In the genomic region with DNA sequence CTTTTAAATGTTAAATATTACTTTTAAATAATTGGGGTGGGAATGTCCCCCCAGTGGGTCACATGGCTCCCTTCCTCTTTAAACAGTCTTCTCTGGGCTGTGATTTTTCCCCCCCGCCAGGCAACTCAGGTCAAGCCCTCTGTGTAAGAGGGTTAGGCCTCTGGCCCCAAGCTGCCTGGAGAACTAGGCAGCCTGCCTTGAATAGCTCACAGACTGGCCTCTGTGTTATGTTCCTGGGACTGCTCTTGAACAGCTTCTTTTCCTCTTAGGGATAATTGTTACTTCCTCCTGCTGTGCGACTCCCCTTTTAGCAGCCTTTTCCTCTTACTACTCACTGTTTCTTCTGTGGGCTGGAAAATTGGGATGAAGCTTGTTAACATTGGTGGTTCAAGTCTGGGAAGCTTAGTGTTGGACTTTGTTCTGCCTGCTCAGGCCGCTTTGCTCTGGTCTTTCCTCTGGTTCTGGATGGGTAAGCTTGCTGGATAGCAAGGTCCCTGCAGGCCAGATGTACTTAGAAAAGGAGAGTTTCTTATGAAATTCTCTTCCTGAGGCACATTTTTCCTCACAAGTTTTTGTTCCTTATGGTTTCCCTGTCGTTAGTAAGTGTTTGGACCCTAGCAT, we compare ENCODE assay signal across 13 cellular contexts. TPM values are rescaled to one million over a fixed set of nuclear protein-coding genes. Genes with fewer than 3 reads are reported as not detected.
DNase-seq lines count a peak whose midpoint lies in the region; ATAC-seq lines count a peak whose summit lies in the region.
"Had no signal": no experiment of that assay in that cellular context is flagged by ENCODE, and none has a peak within 500 bp of the region (broad histone marks: within the 10 kb centered on the region; RNA-seq: fewer than 3 reads in every experiment).

No MANE protein-coding gene starts in this region.

- H3K27me3 Mint-ChIP-seq in T-helper 2 cell treated with Interferon-gamma antibody and Interleukin-4, amounts not matched to agents 5 μg/mL and 100 μg/mL, for 36 hours (ENCODE audit: low read depth) = no peaks in the 10 kb centered on the region
- no peaks in the 10 kb centered on the region for H3K27me3 Mint-ChIP-seq in T-helper 17 cell

- WGBS in esophagus, 2 donors = 76 to 80% methylated on average over 4 of the region's 4 CpGs

- ATAC-seq in T-helper 17 cell = no peak
- no peak for ATAC-seq in HG03460 (IDR thresholded peaks at IDR 0.05; ENCODE audit: unreplicated experiment)

- H3K9me3 ChIP-seq in T-helper 17 cell (ENCODE audit: control insufficient read depth, low read length, poor library complexity, severe bottlenecking) = no peaks in the 10 kb centered on the region
- no peaks in the 10 kb centered on the region for H3K9me3 ChIP-seq in esophagus (ENCODE audit: control insufficient read depth in 2 of 2, insufficient read depth in 1 of 2, low read depth in 1 of 2, low read length in 1 of 2)
- H3K9me3 ChIP-seq: tibial artery had no signal

- H3K36me3 ChIP-seq in esophagus (ENCODE audit: control insufficient read depth in 2 of 2, insufficient read depth in 2 of 2, low read length in 1 of 2) = peaks cover 0 to 5% of the 10 kb centered on the region in 2 donors

- H3K4me1 ChIP-seq in esophagus (ENCODE audit: control insufficient read depth in 2 of 2, insufficient read depth in 2 of 2, low read length in 1 of 2) = peaks cover 7 to 44% of the 10 kb centered on the region in 2 donors

- no peaks in the 10 kb centered on the region for H3K9me3 Mint-ChIP-seq in T-helper 2 cell treated with Interferon-gamma antibody and Interleukin-4, amounts not matched to agents 5 μg/mL and 100 μg/mL, for 36 hours

- H3K4me3 Mint-ChIP-seq in T-helper 2 cell treated with Interferon-gamma antibody and Interleukin-4, amounts not matched to agents 5 μg/mL and 100 μg/mL, for 36 hours = peak overlapping the region; percentile 85
- peak overlapping the region; percentile 77 for H3K4me3 Mint-ChIP-seq in T-helper 17 cell

- DNase-seq in T-helper 2 cell treated with Interferon-gamma antibody and Interleukin-4, amounts not matched to agents 5 μg/mL and 100 μg/mL, for 36 hours (ENCODE audit: low spot score) = no peak
- no peak for DNase-seq in T-helper 2 cell
- DNase-seq in T-helper 17 cell = no peak
- DNase-seq in renal cortical epithelial cell (ENCODE audit: low read depth) = peak; percentile 75
- no peak for DNase-seq in RKO (ENCODE audit: low spot score)
- DNase-seq in islet precursor cell = no peak
- DNase-seq: effector CD8-positive, alpha-beta T cell; HCEC 1CT; NCI-H524 treated with DMSO at 0.1 percent for 48 hours had no signal

- H3K27ac ChIP-seq in esophagus (ENCODE audit: low read depth in 2 of 2, low read length in 1 of 2) = peak overlapping the region; percentile 17 to 76

- peaks cover 32% of the 10 kb centered on the region for H3K36me3 Mint-ChIP-seq in T-helper 2 cell treated with Interferon-gamma antibody and Interleukin-4, amounts not matched to agents 5 μg/mL and 100 μg/mL, for 36 hours (ENCODE audit: low read depth)
- H3K36me3 Mint-ChIP-seq in T-helper 17 cell (ENCODE audit: low read depth) = peaks cover 4% of the 10 kb centered on the region

- no peaks in the 10 kb centered on the region for H3K27me3 ChIP-seq in esophagus (ENCODE audit: control insufficient read depth in 1 of 2, insufficient read depth in 2 of 2, low read length in 2 of 2)
- H3K27me3 ChIP-seq: tibial artery had no signal

- H3K4me1 Mint-ChIP-seq in T-helper 2 cell treated with Interferon-gamma antibody and Interleukin-4, amounts not matched to agents 5 μg/mL and 100 μg/mL, for 36 hours (ENCODE audit: low read depth) = peaks cover 76% of the 10 kb centered on the region
- H3K4me1 Mint-ChIP-seq in T-helper 17 cell = peaks cover 74% of the 10 kb centered on the region

- peak overlapping the region; percentile 88 for H3K27ac Mint-ChIP-seq in T-helper 2 cell treated with Interferon-gamma antibody and Interleukin-4, amounts not matched to agents 5 μg/mL and 100 μg/mL, for 36 hours
- H3K27ac Mint-ChIP-seq in T-helper 17 cell = peak overlapping the region; percentile 94

- no peak overlapping the region for H3K4me3 ChIP-seq in esophagus (ENCODE audit: low read depth in 1 of 2, low read length in 2 of 2)
- H3K4me3 ChIP-seq: tibial artery had no signal

RNA-seq across cellular contexts. Expression of a gene that starts 2.2 kb away (rescaled TPM):
- 10 to 100 TPM; 35.5 to 36.5 TPM for total RNA-seq in T-helper 17 cell
- 10 to 100 TPM; 46.7 to 59.5 TPM for polyA plus RNA-seq in esophagus
- total RNA-seq in renal cortical epithelial cell = 47.2 and 71.1 TPM in 2 replicates

RNA-seq across cellular contexts. Expression of a gene that starts 33.6 kb away (rescaled TPM):
- total RNA-seq in T-helper 17 cell = 1 to 10 TPM; 2.2 to 2.9 TPM
- polyA plus RNA-seq in esophagus = under 1 TPM; 0.10 to 0.14 TPM
- total RNA-seq in renal cortical epithelial cell = 0.05 TPM in 1 of 2 replicates, not detected in the other
- polyA plus RNA-seq: AG04450 had no signal
